ENCODE assay signal across 20 cellular contexts in the genomic region with DNA sequence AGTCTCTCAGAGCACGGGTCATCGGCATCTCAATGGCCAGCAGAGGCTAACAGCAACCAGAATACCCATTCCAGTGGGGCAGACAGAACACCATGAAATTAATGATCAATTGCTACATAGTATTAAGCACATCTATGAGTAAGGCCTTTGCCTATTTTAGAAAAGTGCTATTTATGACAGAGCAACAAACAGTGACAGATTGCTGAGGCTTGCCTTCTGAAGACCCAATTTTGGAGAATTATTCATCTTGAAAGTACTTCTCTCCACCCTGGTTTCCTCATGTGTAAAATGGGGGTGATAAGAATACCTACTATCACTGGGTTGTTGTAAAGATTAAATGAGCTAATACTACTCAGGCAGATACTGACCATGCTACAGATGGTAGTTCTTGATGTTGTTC.
A peak's percentile ranks its signal among the peaks of the same experiment; 100 is the strongest.
DNase-seq lines count a peak whose midpoint lies in the region; ATAC-seq and TF ChIP-seq lines count a peak whose summit lies in the region.
"Had no signal": no experiment of that assay in that cellular context is flagged by ENCODE, and none has a peak within 500 bp of the region (broad histone marks: within the 10 kb centered on the region; RNA-seq: fewer than 3 reads in every experiment).

No MANE protein-coding gene starts in this region.

- no peak overlapping the region for H3K4me3 Mint-ChIP-seq in stimulated activated naive B cell treated with anti-CD40 and anti-IgM and Interleukin-4, amounts not matched to agents 10 μg/mL and 1 μg/mL and 100 μg/mL, for 72 hours
- H3K4me3 Mint-ChIP-seq in osteocyte (ENCODE audit: unreplicated experiment), result no peak overlapping the region
- H3K4me3 Mint-ChIP-seq: activated T-helper 17 cell treated with anti-CD3 and anti-CD28 coated beads, Interleukin-2, amount 50 U/mL, for 72 hours; immature natural killer cell; natural killer cell; stimulated activated memory B cell treated with anti-CD40 and anti-IgM and Interleukin-4, amounts not matched to agents 10 μg/mL and 1 μg/mL and 100 μg/mL, for 72 hours; WTC11 had no signal

- no peak for TF ChIP-seq CTCF in osteocyte (IDR thresholded peaks at IDR 0.05)

- ATAC-seq in GM18873 (IDR thresholded peaks at IDR 0.05; ENCODE audit: low FRiP score, unreplicated experiment) (peak; percentile 64), GM21619 (IDR thresholded peaks at IDR 0.05; ENCODE audit: unreplicated experiment) (peak; percentile 69), HG03139 (IDR thresholded peaks at IDR 0.05; ENCODE audit: unreplicated experiment) (peak; percentile 54)
- peak; percentile 29 to 65 for ATAC-seq in stimulated activated naive B cell treated with anti-CD40 and anti-IgM and Interleukin-4, amounts not matched to agents 10 μg/mL and 1 μg/mL and 100 μg/mL, for 72 hours (replicated peaks)
- ATAC-seq: activated T-helper 17 cell treated with anti-CD3 and anti-CD28 coated beads, Interleukin-2, amount 50 U/mL, for 72 hours; natural killer cell; stimulated activated memory B cell treated with anti-CD40 and anti-IgM and Interleukin-4, amounts not matched to agents 10 μg/mL and 1 μg/mL and 100 μg/mL, for 72 hours; WTC11 had no signal

- H3K4me1 Mint-ChIP-seq in stimulated activated naive B cell treated with anti-CD40 and anti-IgM and Interleukin-4, amounts not matched to agents 10 μg/mL and 1 μg/mL and 100 μg/mL, for 72 hours, result peaks cover 0 to 14% of the 10 kb centered on the region in 2 donors
- peaks cover 12% of the 10 kb centered on the region for H3K4me1 Mint-ChIP-seq in osteocyte (ENCODE audit: unreplicated experiment)
- H3K4me1 Mint-ChIP-seq: activated T-helper 17 cell treated with anti-CD3 and anti-CD28 coated beads, Interleukin-2, amount 50 U/mL, for 72 hours; immature natural killer cell; natural killer cell; stimulated activated memory B cell treated with anti-CD40 and anti-IgM and Interleukin-4, amounts not matched to agents 10 μg/mL and 1 μg/mL and 100 μg/mL, for 72 hours had no signal

- H3K9me3 Mint-ChIP-seq in stimulated activated naive B cell treated with anti-CD40 and anti-IgM and Interleukin-4, amounts not matched to agents 10 μg/mL and 1 μg/mL and 100 μg/mL, for 72 hours, result no peaks in the 10 kb centered on the region
- H3K9me3 Mint-ChIP-seq in osteocyte (ENCODE audit: unreplicated experiment), result peaks cover 7% of the 10 kb centered on the region
- H3K9me3 Mint-ChIP-seq: activated T-helper 17 cell treated with anti-CD3 and anti-CD28 coated beads, Interleukin-2, amount 50 U/mL, for 72 hours; natural killer cell; stimulated activated memory B cell treated with anti-CD40 and anti-IgM and Interleukin-4, amounts not matched to agents 10 μg/mL and 1 μg/mL and 100 μg/mL, for 72 hours; WTC11 had no signal

- no peaks in the 10 kb centered on the region for H3K27me3 Mint-ChIP-seq in stimulated activated naive B cell treated with anti-CD40 and anti-IgM and Interleukin-4, amounts not matched to agents 10 μg/mL and 1 μg/mL and 100 μg/mL, for 72 hours
- peaks cover 3% of the 10 kb centered on the region for H3K27me3 Mint-ChIP-seq in osteocyte (ENCODE audit: unreplicated experiment)
- H3K27me3 Mint-ChIP-seq: activated T-helper 17 cell treated with anti-CD3 and anti-CD28 coated beads, Interleukin-2, amount 50 U/mL, for 72 hours; stimulated activated memory B cell treated with anti-CD40 and anti-IgM and Interleukin-4, amounts not matched to agents 10 μg/mL and 1 μg/mL and 100 μg/mL, for 72 hours had no signal

- no peak overlapping the region for H3K27ac Mint-ChIP-seq in stimulated activated naive B cell treated with anti-CD40 and anti-IgM and Interleukin-4, amounts not matched to agents 10 μg/mL and 1 μg/mL and 100 μg/mL, for 72 hours
- no peak overlapping the region for H3K27ac Mint-ChIP-seq in osteocyte (ENCODE audit: unreplicated experiment)
- H3K27ac Mint-ChIP-seq: activated T-helper 17 cell treated with anti-CD3 and anti-CD28 coated beads, Interleukin-2, amount 50 U/mL, for 72 hours; immature natural killer cell; natural killer cell; stimulated activated memory B cell treated with anti-CD40 and anti-IgM and Interleukin-4, amounts not matched to agents 10 μg/mL and 1 μg/mL and 100 μg/mL, for 72 hours; WTC11 had no signal

- no peaks in the 10 kb centered on the region for H3K36me3 Mint-ChIP-seq in stimulated activated naive B cell treated with anti-CD40 and anti-IgM and Interleukin-4, amounts not matched to agents 10 μg/mL and 1 μg/mL and 100 μg/mL, for 72 hours
- peaks cover 3% of the 10 kb centered on the region for H3K36me3 Mint-ChIP-seq in osteocyte (ENCODE audit: unreplicated experiment)
- H3K36me3 Mint-ChIP-seq: immature natural killer cell; natural killer cell; stimulated activated memory B cell treated with anti-CD40 and anti-IgM and Interleukin-4, amounts not matched to agents 10 μg/mL and 1 μg/mL and 100 μg/mL, for 72 hours; WTC11 had no signal

- DNase-seq in stimulated activated naive B cell treated with anti-CD40 and anti-IgM and Interleukin-4, amounts not matched to agents 10 μg/mL and 1 μg/mL and 100 μg/mL, for 72 hours, result no peak
- no peak for DNase-seq in C1 segment of cervical spinal cord (lab: John Stamatoyannopoulos, UW)
- no peak for DNase-seq in amniotic stem cell (lab: John Stamatoyannopoulos, UW)
- no peak for DNase-seq in NCI-H345 treated with DMSO at 0.1 percent for 48 hours (lab: John Stamatoyannopoulos, UW; ENCODE audit: unreplicated experiment)
- no peak for DNase-seq in osteocyte (ENCODE audit: extremely low spot score, unreplicated experiment)
- DNase-seq: activated CD8-positive, alpha-beta memory T cell treated with anti-CD3 and anti-CD28 coated beads for 24 hours; DMS 273 treated with DMSO at 0.1 percent for 48 hours; immature natural killer cell; Karpas-422; natural killer cell; NCI-H1436; NCI-H2227 treated with DMSO at 0.1 percent for 48 hours; Right ventricle myocardium superior; T-helper 1 cell had no signal
